In genomic region chr2:36781907-36782635, GRCh38 we compare ENCODE assay signal across 1 cellular context.
TF ChIP-seq lines count a peak whose summit lies in the region.

No MANE protein-coding gene starts in this region.

TF ChIP-seq in K562, 482 proteins besides CTCF, POLR2A, EP300 and RAD21 (continued from another document):
- TF ChIP-seq ARID4B (CRISPR knock-in tag; IDR thresholded peaks at IDR 0.05): no peak
- TF ChIP-seq ZNF778 (CRISPR knock-in tag; IDR thresholded peaks at IDR 0.05): no peak
- peak; percentile 34; the same call in 1 of the 2 replicates for TF ChIP-seq ZBTB7A (IDR thresholded peaks at IDR 0.05; ENCODE audit: borderline replicate concordance, control insufficient read depth, low read depth, low read length)
- no peak for TF ChIP-seq ZNF24 (IDR thresholded peaks at IDR 0.05)
- no peak for TF ChIP-seq LCOR (CRISPR knock-in tag; IDR thresholded peaks at IDR 0.05)
- no peak for TF ChIP-seq PHF21A (IDR thresholded peaks at IDR 0.05; ENCODE audit: borderline replicate concordance, low read depth)
- TF ChIP-seq ZBTB8A (IDR thresholded peaks at IDR 0.05; ENCODE audit: partially characterized antibody): no peak
- TF ChIP-seq HDAC1 (IDR thresholded peaks at IDR 0.05): no peak
- no peak for TF ChIP-seq HNRNPLL (IDR thresholded peaks at IDR 0.05; ENCODE audit: low read depth, low read length, poor library complexity, severe bottlenecking)
- no peak for TF ChIP-seq NR2C2 (CRISPR knock-in tag; IDR thresholded peaks at IDR 0.05)
- TF ChIP-seq NR2C2 (tag; IDR thresholded peaks at IDR 0.05): no peak
- TF ChIP-seq SIX5 (IDR thresholded peaks at IDR 0.05; ENCODE audit: borderline replicate concordance in 1 of 2, insufficient read depth in 1 of 2, low read depth in 1 of 2, low read length in 2 of 2): no peak
- TF ChIP-seq ZZZ3 (IDR thresholded peaks at IDR 0.05): no peak
- TF ChIP-seq ZNF165 (CRISPR knock-in tag; IDR thresholded peaks at IDR 0.05; ENCODE audit: borderline replicate concordance): no peak
- no peak for TF ChIP-seq FOS (IDR thresholded peaks at IDR 0.05; ENCODE audit: extremely low read depth, insufficient read length)
- TF ChIP-seq NKRF (IDR thresholded peaks at IDR 0.05; ENCODE audit: borderline replicate concordance): no peak
- no peak for TF ChIP-seq NFE2 (IDR thresholded peaks at IDR 0.05; ENCODE audit: low read depth)
- no peak for TF ChIP-seq ZNF217 (CRISPR knock-in tag; IDR thresholded peaks at IDR 0.05)
- TF ChIP-seq PPARD (CRISPR knock-in tag; IDR thresholded peaks at IDR 0.05): no peak
